8 cellular contexts compared by ENCODE assay signal in the genomic region with DNA sequence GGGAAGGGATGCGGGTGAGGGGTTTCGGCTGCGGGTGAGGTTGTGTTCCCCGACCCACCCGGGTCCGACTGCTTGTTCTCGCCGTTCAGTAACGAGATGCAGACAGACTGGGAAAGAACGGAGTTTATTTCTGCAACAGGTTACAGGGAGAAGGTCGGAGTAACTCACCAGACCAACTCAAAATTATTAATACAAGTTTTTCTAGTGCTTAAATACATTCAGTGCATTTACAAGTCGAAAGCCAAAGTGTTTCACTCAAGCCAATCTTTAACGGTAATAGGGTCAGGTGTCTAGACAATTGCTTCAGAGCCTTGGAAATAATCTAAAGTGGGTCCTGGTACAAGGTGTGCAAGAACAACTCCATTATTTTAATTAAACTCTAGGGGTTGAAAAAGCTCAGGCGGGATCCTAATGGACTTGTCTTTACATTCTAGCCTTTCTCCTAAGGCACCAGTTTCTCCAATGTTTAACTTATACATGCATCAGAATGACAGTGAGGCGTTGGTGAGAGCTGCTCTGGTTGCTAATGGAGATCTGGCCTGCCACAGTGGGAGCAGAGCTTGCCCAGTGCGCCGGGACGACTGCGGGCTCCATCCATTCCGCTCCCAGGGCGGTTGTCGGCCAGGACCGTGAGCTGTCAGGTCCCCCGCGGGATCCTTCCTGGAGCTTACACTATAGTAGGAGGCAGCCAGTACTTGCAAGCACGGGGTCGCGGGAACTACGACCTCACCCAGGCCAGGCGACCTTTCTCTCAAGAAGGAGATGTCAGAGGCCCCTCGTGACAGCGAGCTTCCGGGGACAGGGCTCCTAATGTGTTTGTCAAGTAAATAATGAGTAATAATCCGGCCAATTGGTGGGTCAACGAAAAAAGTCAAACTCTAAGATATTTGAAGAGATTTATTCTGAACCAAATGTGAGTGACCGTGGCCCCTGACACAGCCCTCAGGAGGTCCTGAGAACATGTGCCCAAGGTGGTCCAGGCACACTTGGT. TPM values are rescaled to one million over a fixed set of nuclear protein-coding genes. Genes with fewer than 3 reads are reported as not detected.
DNase-seq lines count a peak whose midpoint lies in the region; ATAC-seq and TF ChIP-seq lines count a peak whose summit lies in the region.

No MANE protein-coding gene starts in this region.

- peak overlapping the region; percentile 99 for H3K4me3 Mint-ChIP-seq in activated CD4-positive, alpha-beta T cell treated with anti-CD3 and anti-CD28 coated beads, Interleukin-2, amount 10 ng/mL, durations not matched to agents 24 days and 14 days
- peak overlapping the region; percentile 94 to 98 for H3K4me3 Mint-ChIP-seq in stimulated activated naive CD8-positive, alpha-beta T cell treated with anti-CD3 and anti-CD28 coated beads, Interleukin-15, amount 100 ng/mL, for 72 hours

- no peaks in the 10 kb centered on the region for H3K9me3 Mint-ChIP-seq in activated CD4-positive, alpha-beta T cell treated with anti-CD3 and anti-CD28 coated beads, Interleukin-2, amount 10 ng/mL, durations not matched to agents 24 days and 14 days
- no peaks in the 10 kb centered on the region for H3K9me3 Mint-ChIP-seq in stimulated activated naive CD8-positive, alpha-beta T cell treated with anti-CD3 and anti-CD28 coated beads, Interleukin-15, amount 100 ng/mL, for 72 hours

- H3K4me3 ChIP-seq in HUES64 (ENCODE audit: low read length): peak overlapping the region; percentile 81
- H3K4me3 ChIP-seq in mammary epithelial cell (replicated peaks in 1 of 3; ENCODE audit: insufficient read depth in 1 of 3, low read depth in 2 of 3, low read length in 3 of 3): peak overlapping the region; percentile 86 to 94 (median 86)

- H3K4me1 ChIP-seq in HUES64 (ENCODE audit: insufficient read depth, low read length) (peaks cover 22% of the 10 kb centered on the region; the same call in 1 of the 2 replicates), mammary epithelial cell (ENCODE audit: insufficient read depth, low read length) (peaks cover 14% of the 10 kb centered on the region)

- dilution Hi-C loops in mammary epithelial cell (cut with HindIII; ENCODE audit: low sequenced_read_pairs): no loop called here

- WGBS in HUES64: 9% methylated on average over 36 of the region's 36 CpGs
- WGBS in mammary epithelial cell (ENCODE audit: low coverage, missing lambda C conversion rate): 51% methylated on average over 19 of the region's 36 CpGs

- H3K36me3 Mint-ChIP-seq in activated CD4-positive, alpha-beta T cell treated with anti-CD3 and anti-CD28 coated beads, Interleukin-2, amount 10 ng/mL, durations not matched to agents 24 days and 14 days (ENCODE audit: low read depth): peaks cover 17% of the 10 kb centered on the region

- H3K4me1 Mint-ChIP-seq in activated CD4-positive, alpha-beta T cell treated with anti-CD3 and anti-CD28 coated beads, Interleukin-2, amount 10 ng/mL, durations not matched to agents 24 days and 14 days: peaks cover 24% of the 10 kb centered on the region
- peaks cover 48% of the 10 kb centered on the region for H3K4me1 Mint-ChIP-seq in stimulated activated naive CD8-positive, alpha-beta T cell treated with anti-CD3 and anti-CD28 coated beads, Interleukin-15, amount 100 ng/mL, for 72 hours

- peaks cover 9% of the 10 kb centered on the region for H3K36me3 ChIP-seq in HUES64 (ENCODE audit: insufficient read depth, low read length)
- no peaks in the 10 kb centered on the region for H3K36me3 ChIP-seq in mammary epithelial cell (ENCODE audit: insufficient read depth, low read length)

- peak; percentile 6 for ATAC-seq in stimulated activated naive CD8-positive, alpha-beta T cell treated with anti-CD3 and anti-CD28 coated beads, Interleukin-15, amount 100 ng/mL, for 72 hours
- ATAC-seq in HG02623 (IDR thresholded peaks at IDR 0.05; ENCODE audit: unreplicated experiment): no peak

- H3K9ac ChIP-seq in HUES64 (ENCODE audit: low read depth, low read length): peak overlapping the region; percentile 88
- H3K9ac ChIP-seq in mammary epithelial cell (ENCODE audit: insufficient read depth, low read length): peak overlapping the region; percentile 78

- peaks cover 41% of the 10 kb centered on the region for H3K79me2 ChIP-seq in mammary epithelial cell (ENCODE audit: insufficient read depth, low read length)

- peak overlapping the region; percentile 97 for H3K27ac Mint-ChIP-seq in activated CD4-positive, alpha-beta T cell treated with anti-CD3 and anti-CD28 coated beads, Interleukin-2, amount 10 ng/mL, durations not matched to agents 24 days and 14 days
- peak overlapping the region; percentile 87 to 95 for H3K27ac Mint-ChIP-seq in stimulated activated naive CD8-positive, alpha-beta T cell treated with anti-CD3 and anti-CD28 coated beads, Interleukin-15, amount 100 ng/mL, for 72 hours

- peak overlapping the region; percentile 93 for H3K4me2 ChIP-seq in mammary epithelial cell (ENCODE audit: insufficient read depth, low read depth, low read length)

- DNase-seq in activated CD4-positive, alpha-beta T cell treated with anti-CD3 and anti-CD28 coated beads, Interleukin-2, amount 10 ng/mL, durations not matched to agents 24 days and 14 days: peak; percentile 60
- no peak for DNase-seq in activated CD4-positive, alpha-beta T cell treated with anti-CD3 and anti-CD28 coated beads, Interleukin-2, amount 50 U/mL, for 1 hour
- DNase-seq in mammary epithelial cell (no peak), kidney tubule cell (ENCODE audit: low spot score) (peak; percentile 48), mesenteric fat pad (ENCODE audit: low spot score) (no peak)
- peak in 1 of 2 donors; percentile 5 for DNase-seq in stimulated activated naive CD8-positive, alpha-beta T cell treated with anti-CD3 and anti-CD28 coated beads, Interleukin-15, amount 100 ng/mL, for 72 hours

- H3K27me3 Mint-ChIP-seq in activated CD4-positive, alpha-beta T cell treated with anti-CD3 and anti-CD28 coated beads, Interleukin-2, amount 10 ng/mL, durations not matched to agents 24 days and 14 days: peaks cover 40% of the 10 kb centered on the region
- H3K27me3 Mint-ChIP-seq in stimulated activated naive CD8-positive, alpha-beta T cell treated with anti-CD3 and anti-CD28 coated beads, Interleukin-15, amount 100 ng/mL, for 72 hours: peaks cover 18% of the 10 kb centered on the region

- CTCF ChIA-PET in mammary epithelial cell (lab: Charles Lee; ENCODE audit: low non-redundant PET): interaction anchor here (0.6 to 0.7 kb wide), 2 partner anchors 176 to 883 kb away, joined by 3 to 4 read pairs; no protein-coding TSS in a partner anchor

- intact Hi-C loops in activated CD4-positive, alpha-beta T cell treated with anti-CD3 and anti-CD28 coated beads, Interleukin-2, amount 10 ng/mL, durations not matched to agents 24 days and 14 days (cut with micrococcal nuclease): loop anchor here (1.0 to 10.0 kb wide), 5 partner anchors 24 to 1530 kb away; partner anchors contain the start of genes CCDC13, NKTR, SNRK and TCAIM
- intact Hi-C loops in mammary epithelial cell (cut with micrococcal nuclease): loop anchor here (2.0 kb wide), 2 partner anchors 18 to 26 kb away; no protein-coding TSS in a partner anchor

- H4K20me1 ChIP-seq in mammary epithelial cell (ENCODE audit: insufficient read depth, low read length): no peaks in the 10 kb centered on the region

- peaks cover 20% of the 10 kb centered on the region for H3K27me3 ChIP-seq in HUES64 (ENCODE audit: insufficient read depth, low read length)
- H3K27me3 ChIP-seq in mammary epithelial cell (ENCODE audit: insufficient read depth, low read length): no peaks in the 10 kb centered on the region

- H3K9me3 ChIP-seq in HUES64 (ENCODE audit: insufficient read depth, low read depth, low read length): no peaks in the 10 kb centered on the region
- no peaks in the 10 kb centered on the region for H3K9me3 ChIP-seq in mammary epithelial cell (replicated peaks; ENCODE audit: insufficient read depth, low read length)

- no peak for TF ChIP-seq CTCF in mammary epithelial cell (conservative IDR thresholded peaks at IDR 0.05 in 1 of 2, IDR thresholded peaks at IDR 0.05 in 1 of 2; ENCODE audit: extremely low read depth in 1 of 2, insufficient read depth in 1 of 2, low read depth in 1 of 2, low read length in 2 of 2)

- no peak overlapping the region for H3K27ac ChIP-seq in HUES64 (ENCODE audit: low read depth, low read length)
- H3K27ac ChIP-seq in mammary epithelial cell (ENCODE audit: insufficient read depth, low read depth, low read length): peak overlapping the region; percentile 93

- peak overlapping the region; percentile 98 for H2AFZ ChIP-seq in mammary epithelial cell (ENCODE audit: low read depth, low read length)

- in situ Hi-C loops in mammary epithelial cell (cut with MboI; ENCODE audit: low sequenced_read_pairs in 2 of 2): no loop called here

- TSS peak; percentile 88 for BruUV-seq in mammary epithelial cell (replicated peaks; lab: Mats Ljungman, UMichigan)

RNA-seq across cellular contexts. Expression of gene HIGD1A, which starts 0.8 kb away (rescaled TPM):
- total RNA-seq in activated CD4-positive, alpha-beta T cell treated with anti-CD3 and anti-CD28 coated beads, Interleukin-2, amount 10 ng/mL, durations not matched to agents 24 days and 14 days: 88.6 and 91.6 TPM in 2 replicates
- 149 TPM for polyA plus RNA-seq in HUES64 (2013, experiment 1 of 2)
- polyA plus RNA-seq in HUES64 (2013, experiment 2 of 2): 146 TPM
- total RNA-seq in mammary epithelial cell: 100 to 1,000 TPM; 139 to 165 TPM
- 170 TPM for polyA plus RNA-seq in mammary epithelial cell
- 31.3 TPM for polyA minus RNA-seq in mammary epithelial cell
- total RNA-seq in mesenteric fat pad: 97.4 TPM

RNA-seq across cellular contexts. Expression of gene ACKR2, which starts 4.1 kb away (rescaled TPM):
- 0.42 and 0.69 TPM in 2 replicates for total RNA-seq in activated CD4-positive, alpha-beta T cell treated with anti-CD3 and anti-CD28 coated beads, Interleukin-2, amount 10 ng/mL, durations not matched to agents 24 days and 14 days
- polyA plus RNA-seq in HUES64 (2013, experiment 1 of 2): not detected
- polyA plus RNA-seq in HUES64 (2013, experiment 2 of 2): 0.25 TPM
- under 1 TPM; 0.52 to 0.67 TPM for total RNA-seq in mammary epithelial cell
- polyA plus RNA-seq in mammary epithelial cell: 0.19 TPM
- not detected for polyA minus RNA-seq in mammary epithelial cell
- 5.6 TPM for total RNA-seq in mesenteric fat pad

RNA-seq across cellular contexts. Expression of gene CCDC13, which starts 32.1 kb away (rescaled TPM):
- 0.16 TPM in 1 of 2 replicates, not detected in the other for total RNA-seq in activated CD4-positive, alpha-beta T cell treated with anti-CD3 and anti-CD28 coated beads, Interleukin-2, amount 10 ng/mL, durations not matched to agents 24 days and 14 days
- polyA plus RNA-seq in HUES64 (2013, experiment 1 of 2): 0.20 TPM
- polyA plus RNA-seq in HUES64 (2013, experiment 2 of 2): not detected
- under 1 TPM; 0.49 to 0.50 TPM for total RNA-seq in mammary epithelial cell
- polyA plus RNA-seq in mammary epithelial cell: 0.15 TPM
- not detected for polyA minus RNA-seq in mammary epithelial cell
- total RNA-seq in mesenteric fat pad: 1.3 TPM

Comparison
In these comparisons a context has a peak if more than half of its experiments do, and no peak if none do; other contexts are left out.
1. DNase-seq: peak in activated CD4-positive, alpha-beta T cell treated with anti-CD3 and anti-CD28 coated beads, Interleukin-2, amount 10 ng/mL, durations not matched to agents 24 days and 14 days (single experiment) and kidney tubule cell (single experiment); none in activated CD4-positive, alpha-beta T cell treated with anti-CD3 and anti-CD28 coated beads, Interleukin-2, amount 50 U/mL, for 1 hour (single experiment), mammary epithelial cell (single experiment) and mesenteric fat pad (single experiment).